In the genomic region with DNA sequence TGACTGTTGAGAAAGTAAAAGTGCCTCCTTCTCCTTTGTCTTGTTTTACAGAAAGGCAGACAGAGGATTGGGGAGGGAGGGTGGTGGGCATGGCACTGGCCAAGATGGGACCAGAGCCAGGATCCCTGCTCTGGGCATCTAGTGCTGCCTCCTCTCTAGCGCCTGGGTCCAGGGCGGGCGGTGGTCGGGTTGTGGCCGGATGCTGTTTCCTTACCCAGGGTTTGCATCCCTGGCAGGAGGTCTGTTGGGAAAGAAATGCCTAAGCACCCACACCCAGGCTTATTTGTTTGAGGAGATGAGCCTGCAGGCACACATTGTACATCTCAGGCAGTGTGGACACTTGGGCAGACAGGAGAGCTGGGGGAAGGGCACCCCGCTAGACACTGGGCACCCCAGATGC, we compare ENCODE assay signal across 22 cellular contexts.
"Had no signal": no experiment of that assay in that cellular context is flagged by ENCODE, and none has a peak within 500 bp of the region (broad histone marks: within the 10 kb centered on the region; RNA-seq: fewer than 3 reads in every experiment).

No MANE protein-coding gene starts in this region.

- H3K4me1 ChIP-seq: pancreas, right lobe of liver, suprapubic skin, transverse colon, vagina had no signal

- H3K4me3 Mint-ChIP-seq: naive thymus-derived CD4-positive, alpha-beta T cell; stimulated activated naive CD8-positive, alpha-beta T cell treated with anti-CD3 and anti-CD28 coated beads, Interleukin-15, amount 100 ng/mL, for 72 hours had no signal

- H3K36me3 ChIP-seq: neutrophil, pancreas, right lobe of liver, suprapubic skin, transverse colon, vagina had no signal

- H3K27me3 ChIP-seq: neutrophil, pancreas, right lobe of liver, transverse colon, vagina had no signal

- H3K27me3 Mint-ChIP-seq: progenitor cell of endocrine pancreas; stimulated activated naive CD8-positive, alpha-beta T cell treated with anti-CD3 and anti-CD28 coated beads, Interleukin-15, amount 100 ng/mL, for 72 hours had no signal

- DNase-seq: effector CD4-positive, alpha-beta T cell; mesenchymal stem cell; midbrain; naive thymus-derived CD4-positive, alpha-beta T cell; right lobe of liver; small intestine; stimulated activated CD4-positive, alpha-beta T cell treated with anti-CD3 and anti-CD28 coated beads, Interleukin-12 subunit alpha, Interleukin-12 subunit beta, amount 100 ng/mL, for 4 hours; stimulated activated CD4-positive, alpha-beta T cell treated with anti-CD3 and anti-CD28 coated beads, Interleukin-1b, Interleukin-23, amount 100 ng/mL, for 48 hours; stimulated activated CD4-positive, alpha-beta T cell treated with anti-CD3 and anti-CD28 coated beads, Interleukin-4, amount 100 ng/mL, for 1 hour; stimulated activated CD8-positive, alpha-beta memory T cell treated with anti-CD3 and anti-CD28 coated beads, Interleukin-4, amount 100 ng/mL, for 48 hours; stimulated activated naive CD4-positive, alpha-beta T cell; stimulated activated naive CD8-positive, alpha-beta T cell treated with anti-CD3 and anti-CD28 coated beads, Interleukin-15, amount 100 ng/mL, for 72 hours; transverse colon had no signal

- FAIRE-seq: colon, frontal cortex, keratinocyte, pancreas, small intestine had no signal

- H3K36me3 Mint-ChIP-seq: naive thymus-derived CD4-positive, alpha-beta T cell had no signal

- H3K4me3 ChIP-seq: dorsolateral prefrontal cortex, pancreas, right lobe of liver, suprapubic skin, transverse colon, vagina had no signal

- H3K27ac ChIP-seq: dorsolateral prefrontal cortex, neutrophil, pancreas, right lobe of liver, suprapubic skin, transverse colon, vagina had no signal

- ATAC-seq: naive thymus-derived CD4-positive, alpha-beta T cell; pancreas; stimulated activated naive CD8-positive, alpha-beta T cell treated with anti-CD3 and anti-CD28 coated beads, Interleukin-15, amount 100 ng/mL, for 72 hours had no signal

- H3K27ac Mint-ChIP-seq: naive thymus-derived CD4-positive, alpha-beta T cell; progenitor cell of endocrine pancreas had no signal

- H3K9me3 ChIP-seq: neutrophil, pancreas, right lobe of liver, suprapubic skin, transverse colon, vagina had no signal

- H3K9me3 Mint-ChIP-seq: naive thymus-derived CD4-positive, alpha-beta T cell; stimulated activated naive CD8-positive, alpha-beta T cell treated with anti-CD3 and anti-CD28 coated beads, Interleukin-15, amount 100 ng/mL, for 72 hours had no signal
